21 cellular contexts compared by ENCODE assay signal in genomic region chr21:41971891-41972290, GRCh38.
"Had no signal": no experiment of that assay in that cellular context is flagged by ENCODE, and none has a peak within 500 bp of the region (broad histone marks: within the 10 kb centered on the region; RNA-seq: fewer than 3 reads in every experiment).

No MANE protein-coding gene starts in this region.

- H3K4me3 Mint-ChIP-seq: dendritic cell treated with granulocyte-macrophage colony-stimulating factor and Interleukin-4, amounts not matched to agents 40 ng/mL and 50 ng/mL, for 4 days; effector memory CD8-positive, alpha-beta T cell; endodermal cell; immature natural killer cell had no signal

- H3K36me3 Mint-ChIP-seq: immature natural killer cell had no signal

- H3K4me3 ChIP-seq: colonic mucosa, esophagus muscularis mucosa, gastroesophageal sphincter, heart left ventricle, hepatocyte, lower lobe of right lung had no signal

- H3K4me1 Mint-ChIP-seq: immature natural killer cell had no signal

- H3K36me3 ChIP-seq: colonic mucosa, esophagus muscularis mucosa, gastroesophageal sphincter, heart left ventricle, lower lobe of right lung had no signal

- H3K27me3 ChIP-seq: colonic mucosa, esophagus muscularis mucosa, foreskin keratinocyte, gastroesophageal sphincter, heart left ventricle, hepatocyte had no signal

- H3K9me3 ChIP-seq: colonic mucosa, esophagus muscularis mucosa, gastroesophageal sphincter, heart left ventricle, lower lobe of right lung had no signal

- H3K27ac Mint-ChIP-seq: dendritic cell treated with granulocyte-macrophage colony-stimulating factor and Interleukin-4, amounts not matched to agents 40 ng/mL and 50 ng/mL, for 4 days; effector memory CD8-positive, alpha-beta T cell; endodermal cell; immature natural killer cell had no signal

- H3K9me3 Mint-ChIP-seq: dendritic cell treated with granulocyte-macrophage colony-stimulating factor and Interleukin-4, amounts not matched to agents 40 ng/mL and 50 ng/mL, for 4 days; effector memory CD8-positive, alpha-beta T cell; immature natural killer cell had no signal

- H3K27ac ChIP-seq: colonic mucosa, esophagus muscularis mucosa, foreskin keratinocyte, gastroesophageal sphincter, heart left ventricle, hepatocyte, lower lobe of right lung had no signal

- DNase-seq: cerebellar nuclear complex; cortex of kidney; effector CD8-positive, alpha-beta T cell; effector memory CD8-positive, alpha-beta T cell; foreskin keratinocyte; hypothalamus; immature natural killer cell; kidney; kidney glomerular epithelial cell; left colon; left ventricle myocardium superior; lower lobe of right lung; mesenchymal stem cell; midbrain had no signal

- H3K4me1 ChIP-seq: gastroesophageal sphincter had no signal
